Comparison of ENCODE assay signal across 1 cellular context in genomic region chr6:80742481-80742880, GRCh38.
TF ChIP-seq lines count a peak whose summit lies in the region.

No MANE protein-coding gene starts in this region.

TF ChIP-seq in H1, 55 proteins besides CTCF, POLR2A, EP300 and RAD21 (continued from another document):
- TF ChIP-seq, protein P1, sequence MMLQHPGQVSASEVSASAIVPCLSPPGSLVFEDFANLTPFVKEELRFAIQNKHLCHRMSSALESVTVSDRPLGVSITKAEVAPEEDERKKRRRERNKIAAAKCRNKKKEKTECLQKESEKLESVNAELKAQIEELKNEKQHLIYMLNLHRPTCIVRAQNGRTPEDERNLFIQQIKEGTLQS (IDR thresholded peaks at IDR 0.05; ENCODE audit: insufficient read depth, low read depth, low read length), result no peak
TF ChIP-seq in H1: peak in this region for 0.
